Comparison of ENCODE assay signal across 1 cellular context in genomic region chr5:119367502-119368237, GRCh38.
A peak's percentile ranks its signal among the peaks of the same experiment; 100 is the strongest.
TF ChIP-seq lines count a peak whose summit lies in the region.

No MANE protein-coding gene starts in this region.

TF ChIP-seq in GM12878, 131 proteins besides CTCF, POLR2A, EP300 and RAD21 (continued from another document and continues in another):
- TF ChIP-seq MTA3 (IDR thresholded peaks at IDR 0.05; ENCODE audit: borderline replicate concordance, low read length) (peak; percentile 98), SMC3 (IDR thresholded peaks at IDR 0.05; ENCODE audit: borderline replicate concordance, low read length) (no peak), DPF2 (IDR thresholded peaks at IDR 0.05) (peak; percentile 87), STAT3 (IDR thresholded peaks at IDR 0.05; ENCODE audit: low read depth, low read length) (peak; percentile 94; the same call in 1 of the 2 replicates), CEBPB (IDR thresholded peaks at IDR 0.05; ENCODE audit: borderline replicate concordance in 1 of 2, low read depth in 2 of 2, low read length in 2 of 2) (peak in 1 of 2 experiments; percentile 73; a peak in 1 of 4 replicates), NFXL1 (IDR thresholded peaks at IDR 0.05; ENCODE audit: borderline replicate concordance) (no peak), CBX3 (IDR thresholded peaks at IDR 0.05; ENCODE audit: borderline replicate concordance, low read depth) (no peak), NFIC (IDR thresholded peaks at IDR 0.05; ENCODE audit: low read depth, low read length) (peak; percentile 99), BCL11A (IDR thresholded peaks at IDR 0.05; ENCODE audit: low read depth, low read length) (peak; percentile 92), ATF7 (IDR thresholded peaks at IDR 0.05; ENCODE audit: low read depth) (peak; percentile 59), MYB (IDR thresholded peaks at IDR 0.05; ENCODE audit: borderline replicate concordance, low read depth, low read length) (0 out of 2 replicates have a peak, but pooled peaks have one; percentile 36), MEF2A (IDR thresholded peaks at IDR 0.05; ENCODE audit: insufficient read depth, low read depth, low read length) (peak; percentile 99), NBN (IDR thresholded peaks at IDR 0.05) (0 out of 2 replicates have a peak, but pooled peaks have one; percentile 11), ZZZ3 (IDR thresholded peaks at IDR 0.05; ENCODE audit: control insufficient read depth, insufficient read length, low read depth) (no peak), ZNF622 (IDR thresholded peaks at IDR 0.05) (no peak), ZNF384 (IDR thresholded peaks at IDR 0.05; ENCODE audit: borderline replicate concordance, low read depth, low read length) (peak; percentile 75), PBX3 (IDR thresholded peaks at IDR 0.05; ENCODE audit: insufficient replicate concordance, low read depth, low read length) (peak; percentile 23), SP1 (IDR thresholded peaks at IDR 0.05; ENCODE audit: low read depth, low read length) (peak; percentile 32), ZNF217 (IDR thresholded peaks at IDR 0.05) (peak; percentile 81; the same call in 1 of the 2 replicates), PML (IDR thresholded peaks at IDR 0.05; ENCODE audit: low read length) (peak; percentile 67), YY1 (IDR thresholded peaks at IDR 0.05; ENCODE audit: low read depth, low read length) (0 out of 2 replicates have a peak, but pooled peaks have one; percentile 46), FOS (IDR thresholded peaks at IDR 0.05; ENCODE audit: borderline replicate concordance, extremely low read depth, insufficient read length) (no peak), MTA2 (IDR thresholded peaks at IDR 0.05; ENCODE audit: low read depth) (peak; percentile 84), SRF (IDR thresholded peaks at IDR 0.05; ENCODE audit: low read depth in 2 of 2, low read length in 2 of 2) (peak in 1 of 2 experiments; percentile 53; a peak in 1 of 4 replicates), POU2F2 (IDR thresholded peaks at IDR 0.05; ENCODE audit: borderline replicate concordance, low read depth, low read length) (peak; percentile 81; the same call in 2 of the 3 replicates), NRF1 (conservative IDR thresholded peaks at IDR 0.05; ENCODE audit: low read depth, low read length) (no peak), JUNB (IDR thresholded peaks at IDR 0.05) (peak; percentile 98), ZBED1 (IDR thresholded peaks at IDR 0.05; ENCODE audit: borderline replicate concordance) (peak; percentile 95; the same call in 1 of the 2 replicates), HDAC2 (IDR thresholded peaks at IDR 0.05) (no peak), IRF4 (IDR thresholded peaks at IDR 0.05; ENCODE audit: low read depth, low read length) (peak; percentile 93), CUX1 (IDR thresholded peaks at IDR 0.05; ENCODE audit: insufficient replicate concordance, low read depth, low read length) (no peak), RFX5 (IDR thresholded peaks at IDR 0.05; ENCODE audit: low read depth, low read length) (no peak), FOXM1 (IDR thresholded peaks at IDR 0.05; ENCODE audit: low read depth, low read length) (peak; percentile 99), GABPA (IDR thresholded peaks at IDR 0.05; ENCODE audit: low read depth) (peak; percentile 68), EGR1 (IDR thresholded peaks at IDR 0.05; ENCODE audit: borderline replicate concordance in 1 of 2, low read depth in 2 of 2, low read length in 2 of 2) (peak in 1 of 2 experiments; percentile 49; a peak in 1 of 3 replicates), CBFB (IDR thresholded peaks at IDR 0.05; ENCODE audit: low read depth) (0 out of 2 replicates have a peak, but pooled peaks have one; percentile 37), CREM (IDR thresholded peaks at IDR 0.05; ENCODE audit: low read depth) (peak; percentile 92), TCF7 (IDR thresholded peaks at IDR 0.05; ENCODE audit: borderline replicate concordance) (peak; percentile 91), TBL1XR1 (IDR thresholded peaks at IDR 0.05; ENCODE audit: low read depth, low read length) (peak; percentile 98), NR2C2 (IDR thresholded peaks at IDR 0.05; ENCODE audit: borderline replicate concordance, control insufficient read depth, insufficient read length, low read depth) (no peak), TCF12 (IDR thresholded peaks at IDR 0.05; ENCODE audit: low read depth, low read length) (0 out of 2 replicates have a peak, but pooled peaks have one; percentile 39), EED (IDR thresholded peaks at IDR 0.05; ENCODE audit: low read depth) (peak; percentile 90), IKZF2 (IDR thresholded peaks at IDR 0.05) (peak; percentile 92 to 95), BHLHE40 (IDR thresholded peaks at IDR 0.05; ENCODE audit: borderline replicate concordance in 1 of 2, low read depth in 2 of 2, low read length in 1 of 2) (0 out of 4 replicates have a peak, but pooled peaks of 1 of the 2 experiments have one; percentile 52), SPI1 (IDR thresholded peaks at IDR 0.05; ENCODE audit: borderline replicate concordance, insufficient read depth, low read depth, low read length) (peak; percentile 35; the same call in 1 of the 2 replicates), CREB1 (IDR thresholded peaks at IDR 0.05; ENCODE audit: low read depth) (peak; percentile 57), NR2F1 (conservative IDR thresholded peaks at IDR 0.05) (peak; percentile 56; the same call in 1 of the 2 replicates), ZNF24 (IDR thresholded peaks at IDR 0.05) (no peak), IRF3 (IDR thresholded peaks at IDR 0.05) (no peak), FOXK2 (IDR thresholded peaks at IDR 0.05) (no peak), POLR2AphosphoS2 (IDR thresholded peaks at IDR 0.05; ENCODE audit: low read depth, low read length) (no peak), PAX5 (IDR thresholded peaks at IDR 0.05; ENCODE audit: borderline replicate concordance, low read depth, low read length) (peak; percentile 70; the same call in 1 of the 2 replicates), IKZF1 (conservative IDR thresholded peaks at IDR 0.05) (peak; percentile 92), RUNX3 (IDR thresholded peaks at IDR 0.05; ENCODE audit: low read length) (peak; percentile 86)
- TF ChIP-seq, protein P1, sequence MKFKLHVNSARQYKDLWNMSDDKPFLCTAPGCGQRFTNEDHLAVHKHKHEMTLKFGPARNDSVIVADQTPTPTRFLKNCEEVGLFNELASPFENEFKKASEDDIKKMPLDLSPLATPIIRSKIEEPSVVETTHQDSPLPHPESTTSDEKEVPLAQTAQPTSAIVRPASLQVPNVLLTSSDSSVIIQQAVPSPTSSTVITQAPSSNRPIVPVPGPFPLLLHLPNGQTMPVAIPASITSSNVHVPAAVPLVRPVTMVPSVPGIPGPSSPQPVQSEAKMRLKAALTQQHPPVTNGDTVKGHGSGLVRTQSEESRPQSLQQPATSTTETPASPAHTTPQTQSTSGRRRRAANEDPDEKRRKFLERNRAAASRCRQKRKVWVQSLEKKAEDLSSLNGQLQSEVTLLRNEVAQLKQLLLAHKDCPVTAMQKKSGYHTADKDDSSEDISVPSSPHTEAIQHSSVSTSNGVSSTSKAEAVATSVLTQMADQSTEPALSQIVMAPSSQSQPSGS (IDR thresholded peaks at IDR 0.05; ENCODE audit: low read length), result peak; percentile 97
- TF ChIP-seq, protein P2, sequence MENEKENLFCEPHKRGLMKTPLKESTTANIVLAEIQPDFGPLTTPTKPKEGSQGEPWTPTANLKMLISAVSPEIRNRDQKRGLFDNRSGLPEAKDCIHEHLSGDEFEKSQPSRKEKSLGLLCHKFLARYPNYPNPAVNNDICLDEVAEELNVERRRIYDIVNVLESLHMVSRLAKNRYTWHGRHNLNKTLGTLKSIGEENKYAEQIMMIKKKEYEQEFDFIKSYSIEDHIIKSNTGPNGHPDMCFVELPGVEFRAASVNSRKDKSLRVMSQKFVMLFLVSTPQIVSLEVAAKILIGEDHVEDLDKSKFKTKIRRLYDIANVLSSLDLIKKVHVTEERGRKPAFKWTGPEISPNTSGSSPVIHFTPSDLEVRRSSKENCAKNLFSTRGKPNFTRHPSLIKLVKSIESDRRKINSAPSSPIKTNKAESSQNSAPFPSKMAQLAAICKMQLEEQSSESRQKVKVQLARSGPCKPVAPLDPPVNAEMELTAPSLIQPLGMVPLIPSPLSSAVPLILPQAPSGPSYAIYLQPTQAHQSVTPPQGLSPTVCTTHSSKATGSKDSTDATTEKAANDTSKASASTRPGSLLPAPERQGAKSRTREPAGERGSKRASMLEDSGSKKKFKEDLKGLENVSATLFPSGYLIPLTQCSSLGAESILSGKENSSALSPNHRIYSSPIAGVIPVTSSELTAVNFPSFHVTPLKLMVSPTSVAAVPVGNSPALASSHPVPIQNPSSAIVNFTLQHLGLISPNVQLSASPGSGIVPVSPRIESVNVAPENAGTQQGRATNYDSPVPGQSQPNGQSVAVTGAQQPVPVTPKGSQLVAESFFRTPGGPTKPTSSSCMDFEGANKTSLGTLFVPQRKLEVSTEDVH (IDR thresholded peaks at IDR 0.05; ENCODE audit: low read depth, partially characterized antibody), result no peak
- TF ChIP-seq, protein P3, sequence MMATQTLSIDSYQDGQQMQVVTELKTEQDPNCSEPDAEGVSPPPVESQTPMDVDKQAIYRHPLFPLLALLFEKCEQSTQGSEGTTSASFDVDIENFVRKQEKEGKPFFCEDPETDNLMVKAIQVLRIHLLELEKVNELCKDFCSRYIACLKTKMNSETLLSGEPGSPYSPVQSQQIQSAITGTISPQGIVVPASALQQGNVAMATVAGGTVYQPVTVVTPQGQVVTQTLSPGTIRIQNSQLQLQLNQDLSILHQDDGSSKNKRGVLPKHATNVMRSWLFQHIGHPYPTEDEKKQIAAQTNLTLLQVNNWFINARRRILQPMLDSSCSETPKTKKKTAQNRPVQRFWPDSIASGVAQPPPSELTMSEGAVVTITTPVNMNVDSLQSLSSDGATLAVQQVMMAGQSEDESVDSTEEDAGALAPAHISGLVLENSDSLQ (IDR thresholded peaks at IDR 0.05), result peak; percentile 83
- TF ChIP-seq, protein P4, sequence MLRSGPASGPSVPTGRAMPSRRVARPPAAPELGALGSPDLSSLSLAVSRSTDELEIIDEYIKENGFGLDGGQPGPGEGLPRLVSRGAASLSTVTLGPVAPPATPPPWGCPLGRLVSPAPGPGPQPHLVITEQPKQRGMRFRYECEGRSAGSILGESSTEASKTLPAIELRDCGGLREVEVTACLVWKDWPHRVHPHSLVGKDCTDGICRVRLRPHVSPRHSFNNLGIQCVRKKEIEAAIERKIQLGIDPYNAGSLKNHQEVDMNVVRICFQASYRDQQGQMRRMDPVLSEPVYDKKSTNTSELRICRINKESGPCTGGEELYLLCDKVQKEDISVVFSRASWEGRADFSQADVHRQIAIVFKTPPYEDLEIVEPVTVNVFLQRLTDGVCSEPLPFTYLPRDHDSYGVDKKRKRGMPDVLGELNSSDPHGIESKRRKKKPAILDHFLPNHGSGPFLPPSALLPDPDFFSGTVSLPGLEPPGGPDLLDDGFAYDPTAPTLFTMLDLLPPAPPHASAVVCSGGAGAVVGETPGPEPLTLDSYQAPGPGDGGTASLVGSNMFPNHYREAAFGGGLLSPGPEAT (IDR thresholded peaks at IDR 0.05; ENCODE audit: low read depth), result peak; percentile 93
